In the genomic region with DNA sequence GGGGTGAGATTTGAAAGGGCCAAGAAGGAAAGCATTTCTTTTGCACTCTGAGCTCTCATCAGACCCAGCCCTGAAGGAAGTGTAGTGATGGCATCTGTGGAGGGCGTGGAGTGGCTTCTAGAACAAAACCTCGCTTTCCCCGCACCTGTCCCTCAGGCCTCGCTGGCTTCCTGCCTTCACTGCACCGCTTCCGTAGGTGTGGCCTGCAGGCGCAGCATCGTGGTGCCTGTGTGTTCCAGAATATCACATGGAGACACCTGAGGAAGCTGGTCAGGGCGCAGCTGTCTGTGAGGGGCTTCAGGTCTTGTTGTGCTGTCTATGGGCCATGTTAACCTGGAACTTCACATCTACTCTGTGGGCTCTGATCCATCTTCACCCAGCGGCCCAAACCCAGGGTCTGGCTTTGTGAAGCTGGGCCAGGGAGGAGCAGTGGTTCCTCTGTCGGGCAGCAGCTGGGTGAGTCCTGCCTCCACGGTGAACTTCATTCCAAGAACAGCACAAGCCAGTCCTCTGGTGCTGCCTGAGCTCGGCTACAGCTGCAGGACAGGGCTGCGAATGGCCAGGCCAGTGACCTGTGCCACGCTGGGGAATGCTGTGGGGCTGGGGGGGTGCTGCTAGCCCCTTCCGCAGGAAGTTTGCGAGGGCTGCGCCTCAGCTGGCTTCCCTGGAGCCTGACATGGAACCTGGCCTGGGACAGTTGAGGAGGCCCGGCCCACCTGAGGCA, we compare ENCODE assay signal across 8 cellular contexts. TPM values are rescaled to one million over a fixed set of nuclear protein-coding genes. Genes with fewer than 3 reads are reported as not detected.
DNase-seq lines count a peak whose midpoint lies in the region; ATAC-seq lines count a peak whose summit lies in the region.

No MANE protein-coding gene starts in this region.

- H3K27me3 Mint-ChIP-seq in activated T-cell treated with anti-CD3 and anti-CD28 coated beads, Interleukin-2, amount 50 U/mL, for 72 hours (ENCODE audit: low read depth), result no peaks in the 10 kb centered on the region

- H3K4me3 Mint-ChIP-seq in activated T-cell treated with anti-CD3 and anti-CD28 coated beads, Interleukin-2, amount 50 U/mL, for 72 hours, result peak overlapping the region; percentile 25 to 43

- H3K27ac ChIP-seq in right cardiac atrium (ENCODE audit: low read length), result no peak overlapping the region

- peaks cover 0 to 4% of the 10 kb centered on the region in 2 donors for H3K36me3 Mint-ChIP-seq in activated T-cell treated with anti-CD3 and anti-CD28 coated beads, Interleukin-2, amount 50 U/mL, for 72 hours (ENCODE audit: insufficient read depth in 2 of 2)

- no peak overlapping the region for H3K4me3 ChIP-seq in right cardiac atrium (ENCODE audit: low read length)

- peaks cover 32% of the 10 kb centered on the region for H3K4me1 Mint-ChIP-seq in activated T-cell treated with anti-CD3 and anti-CD28 coated beads, Interleukin-2, amount 50 U/mL, for 72 hours (ENCODE audit: low read depth)

- peak overlapping the region; percentile 36 for H3K27ac Mint-ChIP-seq in activated T-cell treated with anti-CD3 and anti-CD28 coated beads, Interleukin-2, amount 50 U/mL, for 72 hours

- no peaks in the 10 kb centered on the region for H3K9me3 Mint-ChIP-seq in activated T-cell treated with anti-CD3 and anti-CD28 coated beads, Interleukin-2, amount 50 U/mL, for 72 hours

- no peaks in the 10 kb centered on the region for H3K9me3 ChIP-seq in right cardiac atrium (ENCODE audit: control insufficient read depth, low read length)

- H3K27me3 ChIP-seq in right cardiac atrium (ENCODE audit: control insufficient read depth, insufficient read depth), result no peaks in the 10 kb centered on the region

- peak; percentile 43 to 54 for ATAC-seq in activated T-cell treated with anti-CD3 and anti-CD28 coated beads, Interleukin-2, amount 50 U/mL, for 72 hours (replicated peaks in 1 of 2)
- ATAC-seq in right cardiac atrium, result peak; percentile 0 to 2
- ATAC-seq in GM21723 (IDR thresholded peaks at IDR 0.05; ENCODE audit: unreplicated experiment), result no peak
- no peak for ATAC-seq in HG03571 (IDR thresholded peaks at IDR 0.05; ENCODE audit: unreplicated experiment)
- ATAC-seq in GM19467 (IDR thresholded peaks at IDR 0.05; ENCODE audit: unreplicated experiment), result no peak

- peaks cover 8% of the 10 kb centered on the region for H3K4me1 ChIP-seq in right cardiac atrium (ENCODE audit: control insufficient read depth, insufficient read depth, low read length)

- intact Hi-C loops in right cardiac atrium (cut with DNase I), result loop anchor here in 1 of 4 donors (5.0 kb wide), 1 partner anchor 73 kb away; no protein-coding TSS in a partner anchor

- DNase-seq in M059J (ENCODE audit: low read depth), result peak; percentile 34
- peak; percentile 43 to 44 for DNase-seq in activated T-cell treated with anti-CD3 and anti-CD28 coated beads, Interleukin-2, amount 50 U/mL, for 72 hours
- DNase-seq in right cardiac atrium, result peak in 2 of 3 donors; percentile 34 to 63
- peak in 2 of 3 experiments; percentile 31 to 36 for DNase-seq in stimulated activated CD4-positive, alpha-beta T cell treated with anti-CD3 and anti-CD28 coated beads, TNF-alpha, amount 100 ng/mL, for 4 hours (ENCODE audit: low read depth in 3 of 3)
- no peak for DNase-seq in NCI-H748 (lab: John Stamatoyannopoulos, UW; ENCODE audit: unreplicated experiment)

- 51% methylated on average over 19 of the region's 19 CpGs for WGBS in right cardiac atrium

RNA-seq across cellular contexts. Expression of a gene that starts 40.9 kb away (rescaled TPM):
- 452 and 584 TPM in 2 replicates for total RNA-seq in M059J (2014; rRNA removed; shearing (Covaris generic))
- total RNA-seq in activated T-cell treated with anti-CD3 and anti-CD28 coated beads, Interleukin-2, amount 50 U/mL, for 72 hours, result 10 to 100 TPM; 62.8 to 70.4 TPM
- total RNA-seq in right cardiac atrium, result 100 to 1,000 TPM; 720 to 770 (median 741) TPM
- polyA plus RNA-seq in right cardiac atrium, result 929 TPM

Comparison
In these comparisons a context has a peak if more than half of its experiments do, and no peak if none do; other contexts are left out.
1. ATAC-seq: peak in activated T-cell treated with anti-CD3 and anti-CD28 coated beads, Interleukin-2, amount 50 U/mL, for 72 hours (2 of 2) and right cardiac atrium (2 of 2); none in GM21723 (single experiment), HG03571 (single experiment) and GM19467 (single experiment).